Comparison of ENCODE assay signal across 1 cellular context in genomic region chr3:74390121-74390870, GRCh38.
TF ChIP-seq lines count a peak whose summit lies in the region.

No MANE protein-coding gene starts in this region.

TF ChIP-seq in GM23338, 12 proteins besides CTCF, POLR2A, EP300 and RAD21 (continued from another document):
- TF ChIP-seq ETS1 (IDR thresholded peaks at IDR 0.05) (no peak), ZNF114 (CRISPR knock-in tag; IDR thresholded peaks at IDR 0.05) (no peak), EZH2phosphoT487 (IDR thresholded peaks at IDR 0.05; ENCODE audit: unreplicated experiment) (no peak), STAT1 (IDR thresholded peaks at IDR 0.05; ENCODE audit: unreplicated experiment) (no peak), POLR2AphosphoS5 (IDR thresholded peaks at IDR 0.05; ENCODE audit: low read depth) (no peak)
